ENCODE assay signal across 2 cellular contexts in the genomic region with DNA sequence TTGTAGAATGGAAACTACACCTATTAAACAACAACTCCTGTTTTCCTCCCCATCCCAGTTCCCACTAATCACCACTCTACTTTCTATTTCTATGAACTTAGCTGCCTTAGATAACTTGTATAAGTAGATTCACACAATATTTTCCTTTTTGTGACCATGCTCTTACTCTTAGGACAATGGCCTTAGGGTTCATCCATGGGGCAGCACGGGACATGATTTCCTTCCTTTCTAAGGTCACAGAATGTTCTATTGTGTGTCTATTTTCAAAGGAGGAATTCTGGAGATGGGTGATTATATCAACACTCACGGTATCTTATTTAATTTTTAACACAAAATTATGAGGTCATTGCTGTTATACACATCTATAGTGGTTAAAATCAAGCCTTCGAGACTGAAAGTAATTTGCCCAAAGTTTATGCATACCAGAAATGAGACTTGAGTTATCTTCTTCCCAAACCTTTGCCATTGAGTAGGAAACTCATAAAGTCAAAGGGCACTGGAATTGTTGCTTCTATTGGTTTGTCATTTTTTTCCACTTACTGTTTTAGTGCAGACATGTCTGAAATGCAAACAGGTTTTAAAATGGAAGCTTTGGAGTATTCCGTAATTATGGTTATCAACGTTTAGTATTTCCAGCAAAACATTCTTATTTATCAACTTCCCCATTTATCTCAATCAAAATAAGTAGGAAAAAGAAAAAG.
A peak's percentile ranks its signal among the peaks of the same experiment; 100 is the strongest.
TF ChIP-seq lines count a peak whose summit lies in the region.

No MANE protein-coding gene starts in this region.

TF ChIP-seq in liver, 16 proteins besides CTCF, POLR2A, EP300 and RAD21:
- peak; percentile 66 to 67 for TF ChIP-seq RXRA (IDR thresholded peaks at IDR 0.05)
- TF ChIP-seq NR2F2 (IDR thresholded peaks at IDR 0.05), result peak; percentile 77
- TF ChIP-seq YY1 (IDR thresholded peaks at IDR 0.05), result peak; percentile 23
- TF ChIP-seq SP1 (IDR thresholded peaks at IDR 0.05), result peak; percentile 31
- no peak for TF ChIP-seq HNF4A (conservative IDR thresholded peaks at IDR 0.05)
- TF ChIP-seq FOXA1 (IDR thresholded peaks at IDR 0.05), result no peak
- peak; percentile 41 for TF ChIP-seq MAX (IDR thresholded peaks at IDR 0.05)
TF ChIP-seq in liver: peak in this region for 5.

TF ChIP-seq in HepG2, 621 proteins besides CTCF, POLR2A, EP300 and RAD21:
- TF ChIP-seq EEA1 (CRISPR knock-in tag; IDR thresholded peaks at IDR 0.05; ENCODE audit: borderline replicate concordance) (no peak), JARID2 (CRISPR knock-in tag; IDR thresholded peaks at IDR 0.05; ENCODE audit: insufficient replicate concordance) (no peak), KDM3A (CRISPR knock-in tag; IDR thresholded peaks at IDR 0.05; ENCODE audit: low read depth) (no peak), EED (CRISPR knock-in tag; IDR thresholded peaks at IDR 0.05) (no peak), POLR2AphosphoS2 (IDR thresholded peaks at IDR 0.05; ENCODE audit: low read depth, low read length) (no peak), UBTF (CRISPR knock-in tag; IDR thresholded peaks at IDR 0.05) (no peak), U2AF2 (IDR thresholded peaks at IDR 0.05; ENCODE audit: low read depth, low read length) (no peak), ZNF350 (CRISPR knock-in tag; IDR thresholded peaks at IDR 0.05; ENCODE audit: borderline replicate concordance, low read depth) (no peak), TOE1 (CRISPR knock-in tag; IDR thresholded peaks at IDR 0.05) (no peak), ZBTB3 (CRISPR knock-in tag; IDR thresholded peaks at IDR 0.05; ENCODE audit: borderline replicate concordance, low read depth) (no peak), RFX1 (IDR thresholded peaks at IDR 0.05) (no peak)
- TF ChIP-seq, protein P1, sequence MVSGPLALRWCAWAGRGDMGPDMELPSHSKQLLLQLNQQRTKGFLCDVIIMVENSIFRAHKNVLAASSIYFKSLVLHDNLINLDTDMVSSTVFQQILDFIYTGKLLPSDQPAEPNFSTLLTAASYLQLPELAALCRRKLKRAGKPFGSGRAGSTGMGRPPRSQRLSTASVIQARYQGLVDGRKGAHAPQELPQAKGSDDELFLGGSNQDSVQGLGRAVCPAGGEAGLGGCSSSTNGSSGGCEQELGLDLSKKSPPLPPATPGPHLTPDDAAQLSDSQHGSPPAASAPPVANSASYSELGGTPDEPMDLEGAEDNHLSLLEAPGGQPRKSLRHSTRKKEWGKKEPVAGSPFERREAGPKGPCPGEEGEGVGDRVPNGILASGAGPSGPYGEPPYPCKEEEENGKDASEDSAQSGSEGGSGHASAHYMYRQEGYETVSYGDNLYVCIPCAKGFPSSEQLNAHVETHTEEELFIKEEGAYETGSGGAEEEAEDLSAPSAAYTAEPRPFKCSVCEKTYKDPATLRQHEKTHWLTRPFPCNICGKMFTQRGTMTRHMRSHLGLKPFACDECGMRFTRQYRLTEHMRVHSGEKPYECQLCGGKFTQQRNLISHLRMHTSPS (CRISPR knock-in tag; IDR thresholded peaks at IDR 0.05; ENCODE audit: low read depth), result no peak
- TF ChIP-seq, protein P2, sequence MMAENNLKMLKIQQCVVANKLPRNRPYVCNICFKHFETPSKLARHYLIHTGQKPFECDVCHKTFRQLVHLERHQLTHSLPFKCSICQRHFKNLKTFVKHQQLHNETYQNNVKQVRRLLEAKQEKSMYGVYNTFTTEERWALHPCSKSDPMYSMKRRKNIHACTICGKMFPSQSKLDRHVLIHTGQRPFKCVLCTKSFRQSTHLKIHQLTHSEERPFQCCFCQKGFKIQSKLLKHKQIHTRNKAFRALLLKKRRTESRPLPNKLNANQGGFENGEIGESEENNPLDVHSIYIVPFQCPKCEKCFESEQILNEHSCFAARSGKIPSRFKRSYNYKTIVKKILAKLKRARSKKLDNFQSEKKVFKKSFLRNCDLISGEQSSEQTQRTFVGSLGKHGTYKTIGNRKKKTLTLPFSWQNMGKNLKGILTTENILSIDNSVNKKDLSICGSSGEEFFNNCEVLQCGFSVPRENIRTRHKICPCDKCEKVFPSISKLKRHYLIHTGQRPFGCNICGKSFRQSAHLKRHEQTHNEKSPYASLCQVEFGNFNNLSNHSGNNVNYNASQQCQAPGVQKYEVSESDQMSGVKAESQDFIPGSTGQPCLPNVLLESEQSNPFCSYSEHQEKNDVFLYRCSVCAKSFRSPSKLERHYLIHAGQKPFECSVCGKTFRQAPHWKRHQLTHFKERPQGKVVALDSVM (CRISPR knock-in tag; IDR thresholded peaks at IDR 0.05), result no peak
